3 cellular contexts compared by ENCODE assay signal in the genomic region with DNA sequence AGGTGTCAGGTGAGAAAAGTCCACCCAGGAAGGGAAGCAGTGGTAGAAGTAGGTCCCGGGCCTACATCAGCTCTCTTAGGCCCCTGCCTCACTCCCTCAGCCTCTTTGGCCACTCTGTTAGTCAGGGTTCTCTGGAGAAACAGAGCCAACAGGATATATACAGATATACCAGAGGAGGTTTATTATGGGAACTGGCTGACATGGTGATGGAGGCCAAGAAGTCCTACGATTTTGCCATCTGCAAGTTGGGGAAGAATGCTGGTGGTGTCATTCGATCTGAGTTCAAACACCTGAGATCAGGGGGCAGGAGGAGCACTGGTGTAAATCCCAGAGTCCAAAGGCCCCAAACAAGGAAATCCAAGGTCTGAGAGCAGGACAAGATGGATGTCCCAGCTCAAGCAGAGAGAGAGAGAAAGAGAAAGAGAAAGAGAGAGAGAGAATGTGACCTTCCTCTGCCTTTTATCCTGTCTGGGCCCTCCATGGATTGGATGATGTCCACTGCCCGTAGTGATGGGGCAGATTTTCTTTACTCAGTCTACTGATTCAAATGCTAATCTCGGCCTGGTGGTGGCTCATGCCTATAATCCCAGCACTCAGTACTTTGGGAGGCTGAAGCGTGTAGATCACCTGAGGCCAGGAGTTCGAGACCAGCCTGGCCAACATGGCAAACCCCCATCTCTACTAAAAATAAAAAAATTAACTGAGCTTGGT.
"Had no signal": no experiment of that assay in that cellular context is flagged by ENCODE, and none has a peak within 500 bp of the region (broad histone marks: within the 10 kb centered on the region; RNA-seq: fewer than 3 reads in every experiment).

No MANE protein-coding gene starts in this region.

- ATAC-seq: GM12878 had no signal

- H3K4me3 ChIP-seq: GM12878 had no signal

- DNase-seq: GDM1, GF-D8 had no signal
